22 cellular contexts compared by ENCODE assay signal in genomic region chr7:110205899-110206298, GRCh38.
DNase-seq lines count a peak whose midpoint lies in the region; ATAC-seq and TF ChIP-seq lines count a peak whose summit lies in the region.
"Had no signal": no experiment of that assay in that cellular context is flagged by ENCODE, and none has a peak within 500 bp of the region (broad histone marks: within the 10 kb centered on the region; RNA-seq: fewer than 3 reads in every experiment).

No MANE protein-coding gene starts in this region.

- DNase-seq in cardiac muscle cell (ENCODE audit: low read depth in 1 of 2, low spot score in 1 of 2) (no peak), Right ventricle myocardium superior (no peak), left kidney (ENCODE audit: low read depth, low spot score) (peak; percentile 27), non-pigmented ciliary epithelial cell (ENCODE audit: low read depth) (peak; percentile 11), trophoblast cell (no peak)
- DNase-seq: BE2C; DMS79 treated with DMSO at 0.1 percent for 48 hours; GOT3; IMR-90; NCI-H1417 treated with DMSO at 0.1 percent for 48 hours; NCI-H187; NK-92 treated with Interleukin-12 subunit alpha and Interleukin-12 subunit beta, amount 100 ng/mL, for 24 hours; Peyer's patch; SJCRH30; T-cell had no signal

- H3K27ac ChIP-seq in cardiac muscle cell (peak overlapping the region; percentile 17), VCaP (peak overlapping the region; percentile 6; the same call in 1 of the 2 replicates), trophoblast cell (ENCODE audit: low read depth, low read length) (no peak overlapping the region)
- H3K27ac ChIP-seq: 22Rv1, KMS-11, Peyer's patch, SJCRH30 had no signal

- no peaks in the 10 kb centered on the region for H3K79me1 ChIP-seq in trophoblast cell (ENCODE audit: low read length)

- no peak overlapping the region for H2BK120ac ChIP-seq in trophoblast cell (ENCODE audit: insufficient read depth, low read length, poor library complexity)

- H3K79me2 ChIP-seq in trophoblast cell (ENCODE audit: control insufficient read depth, insufficient read depth, low read length, poor library complexity) = no peaks in the 10 kb centered on the region

- intact Hi-C loops in Right ventricle myocardium superior (cut with DNase I) = no loop called here

- no peak overlapping the region for H3K9ac ChIP-seq in trophoblast cell (ENCODE audit: low read length)
- H3K9ac ChIP-seq: KMS-11 had no signal

- no peak overlapping the region for H3K23ac ChIP-seq in trophoblast cell (ENCODE audit: low read length)

- H3K4me2 ChIP-seq in trophoblast cell (ENCODE audit: low read length) = no peak overlapping the region
- H3K4me2 ChIP-seq: KMS-11 had no signal

- H4K91ac ChIP-seq in trophoblast cell (ENCODE audit: low read depth, low read length) = no peak overlapping the region

- WGBS in trophoblast cell (ENCODE audit: extremely low coverage, insufficient coverage, insufficient read length) = no CpG with 5 or more reads among the region's 1 CpG

- no peak for ATAC-seq in Right ventricle myocardium superior (ENCODE audit: poor library complexity)
- no peak for ATAC-seq in GM21423 (IDR thresholded peaks at IDR 0.05; ENCODE audit: unreplicated experiment)
- no peak for ATAC-seq in GM18858 (IDR thresholded peaks at IDR 0.05; ENCODE audit: unreplicated experiment)
- ATAC-seq: GM12878, HCT116, T-cell had no signal

- H3K4ac ChIP-seq in trophoblast cell (ENCODE audit: low read depth, low read length) = no peak overlapping the region

- no peaks in the 10 kb centered on the region for H3K9me3 ChIP-seq in cardiac muscle cell (ENCODE audit: low read depth)
- H3K9me3 ChIP-seq in trophoblast cell (ENCODE audit: insufficient read depth, low read depth, low read length) = no peaks in the 10 kb centered on the region
- H3K9me3 ChIP-seq: BE2C, Peyer's patch, SJCRH30 had no signal

- H3K27me3 ChIP-seq in cardiac muscle cell (no peaks in the 10 kb centered on the region), trophoblast cell (ENCODE audit: insufficient read depth, low read length) (no peaks in the 10 kb centered on the region)
- H3K27me3 ChIP-seq: BE2C, Peyer's patch, SJCRH30 had no signal

- no peak overlapping the region for H3K4me3 ChIP-seq in cardiac muscle cell
- H3K4me3 ChIP-seq in trophoblast cell (ENCODE audit: low read depth, low read length) = no peak overlapping the region
- H3K4me3 ChIP-seq: GM12878, Peyer's patch, SJCRH30 had no signal

- H4K8ac ChIP-seq in trophoblast cell (ENCODE audit: low read depth, low read length) = no peak overlapping the region

- H2AFZ ChIP-seq in trophoblast cell (ENCODE audit: insufficient read depth, low read length, poor library complexity) = no peak overlapping the region

- H3K18ac ChIP-seq in trophoblast cell (ENCODE audit: low read length) = no peak overlapping the region

- H2AK5ac ChIP-seq in trophoblast cell (ENCODE audit: low read length) = no peak overlapping the region

- H3K4me1 ChIP-seq in cardiac muscle cell (ENCODE audit: low read depth) = peaks cover 9% of the 10 kb centered on the region
- no peaks in the 10 kb centered on the region for H3K4me1 ChIP-seq in trophoblast cell (ENCODE audit: control insufficient read depth in 1 of 2, insufficient read depth in 2 of 2, low read length in 2 of 2)
- H3K4me1 ChIP-seq: Peyer's patch, SJCRH30 had no signal

- H3K14ac ChIP-seq in trophoblast cell (ENCODE audit: low read length) = no peak overlapping the region

- H2BK12ac ChIP-seq in trophoblast cell (ENCODE audit: low read length) = no peak overlapping the region

- TF ChIP-seq CTCF in cardiac muscle cell (IDR thresholded peaks at IDR 0.05; ENCODE audit: low read depth, low read length) (no peak), VCaP (conservative IDR thresholded peaks at IDR 0.05) (no peak)

- no peak overlapping the region for H2BK5ac ChIP-seq in trophoblast cell (ENCODE audit: low read depth, low read length, poor library complexity)

- no peaks in the 10 kb centered on the region for H3K36me3 ChIP-seq in cardiac muscle cell
- no peaks in the 10 kb centered on the region for H3K36me3 ChIP-seq in trophoblast cell (ENCODE audit: control insufficient read depth in 1 of 2, insufficient read depth in 2 of 2, low read length in 2 of 2)
- H3K36me3 ChIP-seq: BE2C, Peyer's patch, SJCRH30 had no signal

- no peak overlapping the region for H4K12ac ChIP-seq in trophoblast cell (ENCODE audit: low read depth, low read length)

Comparison
In these comparisons a context has a peak if more than half of its experiments do, and no peak if none do; other contexts are left out.
1. DNase-seq: peak in left kidney (single experiment) and non-pigmented ciliary epithelial cell (single experiment); none in cardiac muscle cell (0 of 2), Right ventricle myocardium superior (single experiment) and trophoblast cell (0 of 2).